26 cellular contexts compared by ENCODE assay signal in genomic region chr10:70085975-70086613, GRCh38. TPM values are rescaled to one million over a fixed set of nuclear protein-coding genes. Genes with fewer than 3 reads are reported as not detected.
"Had no signal": no experiment of that assay in that cellular context is flagged by ENCODE, and none has a peak within 500 bp of the region (broad histone marks: within the 10 kb centered on the region; RNA-seq: fewer than 3 reads in every experiment).

No MANE protein-coding gene starts in this region.

- H3K4me3 ChIP-seq: coronary artery, esophagus muscularis mucosa, heart right ventricle, neural progenitor cell, smooth muscle cell, suprapubic skin, transverse colon, vagina had no signal

- H3K9me3 ChIP-seq: esophagus muscularis mucosa, heart right ventricle, suprapubic skin, transverse colon, vagina had no signal

- H3K27ac ChIP-seq: coronary artery, esophagus muscularis mucosa, heart right ventricle, neural progenitor cell, parathyroid adenoma, suprapubic skin, transverse colon, vagina had no signal

- H3K27me3 ChIP-seq: esophagus muscularis mucosa, heart right ventricle, neural progenitor cell, suprapubic skin, transverse colon, vagina had no signal

- H2AFZ ChIP-seq: neural progenitor cell, parathyroid adenoma had no signal

- DNase-seq: dermis blood vessel endothelial cell; effector memory CD4-positive, alpha-beta T cell; foreskin melanocyte; glutamatergic neuron; heart right ventricle; hippocampal formation; left colon; mesendoderm; midbrain; naive thymus-derived CD4-positive, alpha-beta T cell; stimulated activated CD4-positive, alpha-beta T cell treated with anti-CD3 and anti-CD28 coated beads, Interleukin-12 subunit alpha, Interleukin-12 subunit beta, amount 100 ng/mL, for 4 hours; stimulated activated CD4-positive, alpha-beta T cell treated with anti-CD3 and anti-CD28 coated beads, Interleukin-1b, Interleukin-23, amount 100 ng/mL, for 48 hours; stimulated activated CD4-positive, alpha-beta T cell treated with anti-CD3 and anti-CD28 coated beads, Interleukin-4, amount 100 ng/mL, for 1 hour; stimulated activated CD8-positive, alpha-beta memory T cell treated with anti-CD3 and anti-CD28 coated beads, Interleukin-4, amount 100 ng/mL, for 48 hours; stimulated activated naive CD4-positive, alpha-beta T cell; stimulated activated naive CD8-positive, alpha-beta T cell treated with anti-CD3 and anti-CD28 coated beads, Interleukin-15, amount 100 ng/mL, for 72 hours; transverse colon had no signal

- H3K4me1 ChIP-seq: esophagus muscularis mucosa, heart right ventricle, neural progenitor cell, parathyroid adenoma, suprapubic skin, transverse colon, vagina had no signal

- H3K79me2 ChIP-seq: parathyroid adenoma had no signal

- H3K36me3 ChIP-seq: neural progenitor cell, suprapubic skin had no signal

- H3K4me2 ChIP-seq: neural progenitor cell, smooth muscle cell had no signal

- H3K9ac ChIP-seq: neural progenitor cell, parathyroid adenoma had no signal

RNA-seq across cellular contexts. Expression of gene MACROH2A2, which starts 33.4 kb away (rescaled TPM):
- total RNA-seq: endothelial cell of umbilical vein, lung microvascular endothelial cell had no signal
